In genomic region chr12:91037301-91037700, GRCh38 we compare ENCODE assay signal across 20 cellular contexts. TPM values are rescaled to one million over a fixed set of nuclear protein-coding genes. Genes with fewer than 3 reads are reported as not detected.
DNase-seq lines count a peak whose midpoint lies in the region; ATAC-seq, FAIRE-seq and TF ChIP-seq lines count a peak whose summit lies in the region.
"Had no signal": no experiment of that assay in that cellular context is flagged by ENCODE, and none has a peak within 500 bp of the region (broad histone marks: within the 10 kb centered on the region; RNA-seq: fewer than 3 reads in every experiment).

No MANE protein-coding gene starts in this region.

- H2AFZ ChIP-seq in HepG2 (ENCODE audit: low read length) = no peak overlapping the region
- H2AFZ ChIP-seq: PC-9 had no signal

- H3K4me3 ChIP-seq in adipocyte (ENCODE audit: low read length) = peak overlapping the region; percentile 8
- H3K4me3 ChIP-seq in fibroblast of villous mesenchyme (ENCODE audit: low read depth, low read length) = no peak overlapping the region
- no peak overlapping the region for H3K4me3 ChIP-seq in pancreas
- no peak overlapping the region for H3K4me3 ChIP-seq in HepG2 (replicated peaks in 1 of 3; ENCODE audit: insufficient read depth in 1 of 3, low read depth in 2 of 3, low read length in 3 of 3)
- H3K4me3 ChIP-seq: PC-9 had no signal

- no peaks in the 10 kb centered on the region for H3K4me1 Mint-ChIP-seq in activated naive CD4-positive, alpha-beta T cell treated with anti-CD3 and anti-CD28 coated beads for 36 hours (ENCODE audit: low read depth)
- H3K4me1 Mint-ChIP-seq: CD14-positive monocyte had no signal

- TF ChIP-seq RAD21 in HepG2 (CRISPR knock-in tag; IDR thresholded peaks at IDR 0.05) = no peak

- no peak for TF ChIP-seq POLR2A in HepG2 (IDR thresholded peaks at IDR 0.05; ENCODE audit: insufficient read depth in 1 of 2, low read depth in 2 of 2, low read length in 2 of 2)

- H3K4me1 ChIP-seq in adipocyte (ENCODE audit: control insufficient read depth, insufficient read depth, low read length) (peaks cover 27% of the 10 kb centered on the region), pancreas (no peaks in the 10 kb centered on the region), HepG2 (ENCODE audit: insufficient read depth, low read length) (no peaks in the 10 kb centered on the region)
- H3K4me1 ChIP-seq: Caco-2 had no signal

- no peaks in the 10 kb centered on the region for H3K9me3 Mint-ChIP-seq in activated naive CD4-positive, alpha-beta T cell treated with anti-CD3 and anti-CD28 coated beads for 36 hours

- H3K4me2 ChIP-seq in HepG2 (ENCODE audit: low read depth, low read length) = no peak overlapping the region
- H3K4me2 ChIP-seq: PC-9 had no signal

- DNase-seq in GM03348 (ENCODE audit: low spot score) (peak; percentile 34), adipocyte (ENCODE audit: low read depth) (peak; percentile 88), fibroblast of villous mesenchyme (ENCODE audit: low read depth) (peak; percentile 77), pancreas (no peak), HepG2 (ENCODE audit: low spot score) (no peak), DMS153 treated with DMSO at 0.1 percent for 48 hours (lab: John Stamatoyannopoulos, UW; ENCODE audit: unreplicated experiment) (no peak)
- DNase-seq in activated naive CD4-positive, alpha-beta T cell treated with anti-CD3 and anti-CD28 coated beads for 36 hours = no peak
- DNase-seq: Caco-2, DMS53, GOT3, KG1, NCI-H1092 treated with DMSO at 0.1 percent for 48 hours, NCI-H1694, NCI-H748 treated with DMSO at 0.1 percent for 48 hours, PC-9 had no signal

- TF ChIP-seq EP300 in HepG2 (IDR thresholded peaks at IDR 0.05; ENCODE audit: low read depth in 2 of 2, low read length in 2 of 2) = no peak
- no peak for TF ChIP-seq EP300 in HepG2 (CRISPR knock-in tag; IDR thresholded peaks at IDR 0.05; ENCODE audit: borderline replicate concordance)

- no peak for FAIRE-seq in pancreas (lab: Jason Lieb, UNC)
- FAIRE-seq in HepG2 (lab: Jason Lieb, UNC) = no peak
- FAIRE-seq: GM12892 had no signal

- ATAC-seq in pancreas (no peak), HepG2 (no peak)

- no peak overlapping the region for H3K4me3 Mint-ChIP-seq in activated naive CD4-positive, alpha-beta T cell treated with anti-CD3 and anti-CD28 coated beads for 36 hours
- H3K4me3 Mint-ChIP-seq: CD14-positive monocyte had no signal

- H3K9ac ChIP-seq in adipocyte (ENCODE audit: low read length) = no peak overlapping the region
- no peak overlapping the region for H3K9ac ChIP-seq in HepG2 (ENCODE audit: insufficient read depth, low read depth, low read length)

- TF ChIP-seq CTCF in fibroblast of villous mesenchyme (IDR thresholded peaks at IDR 0.05; ENCODE audit: insufficient read depth, low read depth, low read length) (no peak), pancreas (IDR thresholded peaks at IDR 0.05) (no peak), HepG2 (CRISPR knock-in tag; IDR thresholded peaks at IDR 0.05) (no peak)

- H3K27me3 Mint-ChIP-seq in activated naive CD4-positive, alpha-beta T cell treated with anti-CD3 and anti-CD28 coated beads for 36 hours (ENCODE audit: low read depth) = peaks cover 5% of the 10 kb centered on the region

- CTCF ChIA-PET in activated naive CD4-positive, alpha-beta T cell treated with anti-CD3 and anti-CD28 coated beads for 36 hours (lab: Charles Lee) = interaction anchor here (0.5 kb wide), 1 partner anchor 25 kb away, joined by 4 read pairs; no protein-coding TSS in a partner anchor
- CTCF ChIA-PET in HepG2 (lab: Yijun Ruan, JAX; ENCODE audit: low intra/inter-chr PET ratio, low total read pairs) = no interaction called here

- in situ Hi-C loops in HepG2 (cut with HindIII; ENCODE audit: extremely low pct_ligation_motif_present, low pct_unique_long_range_greater_than_20kb) = no loop called here

- intact Hi-C loops in activated naive CD4-positive, alpha-beta T cell treated with anti-CD3 and anti-CD28 coated beads for 36 hours (cut with micrococcal nuclease) = no loop called here
- intact Hi-C loops in pancreas (cut with DNase I) = no loop called here
- intact Hi-C loops in HepG2 (cut with micrococcal nuclease; ENCODE audit: unreplicated experiment) = no loop called here

- no TSS peak for BruUV-seq in HepG2 (replicated peaks; lab: Mats Ljungman, UMichigan)

- no peak overlapping the region for H3K27ac Mint-ChIP-seq in activated naive CD4-positive, alpha-beta T cell treated with anti-CD3 and anti-CD28 coated beads for 36 hours
- H3K27ac Mint-ChIP-seq: CD14-positive monocyte had no signal

- H3K36me3 ChIP-seq in adipocyte (ENCODE audit: control insufficient read depth, insufficient read depth, low read length, severe bottlenecking) (no peaks in the 10 kb centered on the region), pancreas (no peaks in the 10 kb centered on the region), HepG2 (replicated peaks in 1 of 2; ENCODE audit: control insufficient read depth in 1 of 2, insufficient read depth in 2 of 2, low read length in 2 of 2) (no peaks in the 10 kb centered on the region)

- POLR2A ChIA-PET in HepG2 (lab: Yijun Ruan, JAX) = no interaction called here

- no peaks in the 10 kb centered on the region for H3K36me3 Mint-ChIP-seq in activated naive CD4-positive, alpha-beta T cell treated with anti-CD3 and anti-CD28 coated beads for 36 hours (ENCODE audit: low read depth)
- H3K36me3 Mint-ChIP-seq: CD14-positive monocyte had no signal

- no peaks in the 10 kb centered on the region for H4K20me1 ChIP-seq in HepG2 (ENCODE audit: insufficient read depth, low read length)

- H3K9me3 ChIP-seq in adipocyte (ENCODE audit: control insufficient read depth, low read length) (no peaks in the 10 kb centered on the region), pancreas (no peaks in the 10 kb centered on the region), HepG2 (ENCODE audit: low read length) (no peaks in the 10 kb centered on the region)
- H3K9me3 ChIP-seq: Caco-2 had no signal

- no peaks in the 10 kb centered on the region for H3K79me2 ChIP-seq in HepG2 (ENCODE audit: insufficient read depth, low read length)

- no peak overlapping the region for H3K27ac ChIP-seq in pancreas
- no peak overlapping the region for H3K27ac ChIP-seq in HepG2 (ENCODE audit: extremely low read length, insufficient read depth, low read length)
- H3K27ac ChIP-seq: PC-9 had no signal

- H3K27me3 ChIP-seq in adipocyte (replicated peaks; ENCODE audit: control insufficient read depth, insufficient read depth, low read length) = no peaks in the 10 kb centered on the region
- H3K27me3 ChIP-seq in pancreas = no peaks in the 10 kb centered on the region
- H3K27me3 ChIP-seq in HepG2 (ENCODE audit: control insufficient read depth in 1 of 2, insufficient read depth in 2 of 2, low read length in 2 of 2) = no peaks in the 10 kb centered on the region

RNA-seq across cellular contexts. Expression of gene KERA, which starts 20.5 kb away (rescaled TPM):
- not detected in 2 replicates for total RNA-seq in fibroblast of villous mesenchyme
- not detected for total RNA-seq in activated naive CD4-positive, alpha-beta T cell treated with anti-CD3 and anti-CD28 coated beads for 36 hours
- total RNA-seq in pancreas = not detected
- polyA plus RNA-seq in pancreas = not detected
- total RNA-seq in HepG2 (2016; rRNA removed; fragmentation: Illumina TruSeq; extraction: Trizol) = not detected in 2 replicates
- not detected in 2 replicates for total RNA-seq in HepG2 (2016; cell fraction: cytosol; rRNA removed; fragmentation: Illumina TruSeq; extraction: Trizol; ENCODE audit: low read depth)
- total RNA-seq in HepG2 (2016; cell fraction: insoluble cytoplasmic fraction; rRNA removed; fragmentation: Illumina TruSeq; extraction: Trizol) = not detected in 2 replicates
- not detected in 2 replicates for total RNA-seq in HepG2 (2016; cell fraction: membrane; rRNA removed; fragmentation: Illumina TruSeq; extraction: Trizol)
- not detected in 2 replicates for total RNA-seq in HepG2 (2016; cell fraction: nucleus; rRNA removed; fragmentation: Illumina TruSeq; extraction: Trizol)
- polyA plus RNA-seq in HepG2 (2011; rRNA removed) = not detected in 2 replicates
- polyA plus RNA-seq in HepG2 (2011; cell fraction: cytosol; rRNA removed) = not detected in 2 replicates
- not detected in 2 replicates for polyA plus RNA-seq in HepG2 (2011; cell fraction: nucleus; rRNA removed)
- not detected in 2 replicates for polyA plus RNA-seq in HepG2 (2012)
- polyA plus RNA-seq in HepG2 (2016; cell fraction: cytosol; fragmentation: Illumina TruSeq; extraction: Trizol; ENCODE audit: low read depth) = not detected in 2 replicates
- polyA plus RNA-seq in HepG2 (2016; cell fraction: insoluble cytoplasmic fraction; fragmentation: Illumina TruSeq; extraction: Trizol; ENCODE audit: low read depth) = not detected in 2 replicates
- not detected in 2 replicates for polyA plus RNA-seq in HepG2 (2016; cell fraction: membrane; fragmentation: Illumina TruSeq; extraction: Trizol; ENCODE audit: low read depth)
- polyA plus RNA-seq in HepG2 (2016; cell fraction: nucleus; fragmentation: Illumina TruSeq; extraction: Trizol; ENCODE audit: insufficient read depth, low read depth) = not detected in 2 replicates
- polyA minus RNA-seq in HepG2 (2011; rRNA and poly(A)+ RNA removed; ENCODE audit: low replicate concordance) = not detected in 2 replicates
- polyA minus RNA-seq in HepG2 (2011; cell fraction: cytosol; rRNA and poly(A)+ RNA removed) = not detected in 2 replicates
- polyA minus RNA-seq in HepG2 (2011; cell fraction: nucleus; rRNA and poly(A)+ RNA removed) = not detected in 2 replicates
- total RNA-seq: Caco-2, M059J, PC-9, SK-MEL-5 had no signal
- polyA plus RNA-seq: AG04450, CD14-positive monocyte had no signal

RNA-seq across cellular contexts. Expression of gene EPYC, which starts 32.5 kb away (rescaled TPM):
- not detected in 2 replicates for total RNA-seq in fibroblast of villous mesenchyme
- total RNA-seq in activated naive CD4-positive, alpha-beta T cell treated with anti-CD3 and anti-CD28 coated beads for 36 hours = not detected
- total RNA-seq in pancreas = under 1 TPM in 1 of 6 donors, not detected in 5; 0.12 TPM
- polyA plus RNA-seq in pancreas = not detected
- total RNA-seq in HepG2 (2016; rRNA removed; fragmentation: Illumina TruSeq; extraction: Trizol) = not detected in 2 replicates
- total RNA-seq in HepG2 (2016; cell fraction: cytosol; rRNA removed; fragmentation: Illumina TruSeq; extraction: Trizol; ENCODE audit: low read depth) = not detected in 2 replicates
- total RNA-seq in HepG2 (2016; cell fraction: insoluble cytoplasmic fraction; rRNA removed; fragmentation: Illumina TruSeq; extraction: Trizol) = not detected in 2 replicates
- not detected in 2 replicates for total RNA-seq in HepG2 (2016; cell fraction: membrane; rRNA removed; fragmentation: Illumina TruSeq; extraction: Trizol)
- not detected in 2 replicates for total RNA-seq in HepG2 (2016; cell fraction: nucleus; rRNA removed; fragmentation: Illumina TruSeq; extraction: Trizol)
- not detected in 2 replicates for polyA plus RNA-seq in HepG2 (2011; rRNA removed)
- polyA plus RNA-seq in HepG2 (2011; cell fraction: cytosol; rRNA removed) = not detected in 2 replicates
- polyA plus RNA-seq in HepG2 (2011; cell fraction: nucleus; rRNA removed) = not detected in 2 replicates
- polyA plus RNA-seq in HepG2 (2012) = not detected in 2 replicates
- polyA plus RNA-seq in HepG2 (2016; cell fraction: cytosol; fragmentation: Illumina TruSeq; extraction: Trizol; ENCODE audit: low read depth) = not detected in 2 replicates
- polyA plus RNA-seq in HepG2 (2016; cell fraction: insoluble cytoplasmic fraction; fragmentation: Illumina TruSeq; extraction: Trizol; ENCODE audit: low read depth) = not detected in 2 replicates
- not detected in 2 replicates for polyA plus RNA-seq in HepG2 (2016; cell fraction: membrane; fragmentation: Illumina TruSeq; extraction: Trizol; ENCODE audit: low read depth)
- polyA plus RNA-seq in HepG2 (2016; cell fraction: nucleus; fragmentation: Illumina TruSeq; extraction: Trizol; ENCODE audit: insufficient read depth, low read depth) = not detected in 2 replicates
- polyA minus RNA-seq in HepG2 (2011; rRNA and poly(A)+ RNA removed; ENCODE audit: low replicate concordance) = not detected in 2 replicates
- not detected in 2 replicates for polyA minus RNA-seq in HepG2 (2011; cell fraction: cytosol; rRNA and poly(A)+ RNA removed)
- polyA minus RNA-seq in HepG2 (2011; cell fraction: nucleus; rRNA and poly(A)+ RNA removed) = not detected in 2 replicates
- total RNA-seq: Caco-2, PC-9 had no signal
- polyA plus RNA-seq: CD14-positive monocyte had no signal

Comparison
In these comparisons a context has a peak if more than half of its experiments do, and no peak if none do; other contexts are left out.
1. DNase-seq: peak in GM03348 (single experiment), adipocyte (single experiment) and fibroblast of villous mesenchyme (single experiment); none in activated naive CD4-positive, alpha-beta T cell treated with anti-CD3 and anti-CD28 coated beads for 36 hours (single experiment), pancreas (0 of 6), HepG2 (single experiment) and DMS153 treated with DMSO at 0.1 percent for 48 hours (single experiment).